8 cellular contexts compared by ENCODE assay signal in the genomic region with DNA sequence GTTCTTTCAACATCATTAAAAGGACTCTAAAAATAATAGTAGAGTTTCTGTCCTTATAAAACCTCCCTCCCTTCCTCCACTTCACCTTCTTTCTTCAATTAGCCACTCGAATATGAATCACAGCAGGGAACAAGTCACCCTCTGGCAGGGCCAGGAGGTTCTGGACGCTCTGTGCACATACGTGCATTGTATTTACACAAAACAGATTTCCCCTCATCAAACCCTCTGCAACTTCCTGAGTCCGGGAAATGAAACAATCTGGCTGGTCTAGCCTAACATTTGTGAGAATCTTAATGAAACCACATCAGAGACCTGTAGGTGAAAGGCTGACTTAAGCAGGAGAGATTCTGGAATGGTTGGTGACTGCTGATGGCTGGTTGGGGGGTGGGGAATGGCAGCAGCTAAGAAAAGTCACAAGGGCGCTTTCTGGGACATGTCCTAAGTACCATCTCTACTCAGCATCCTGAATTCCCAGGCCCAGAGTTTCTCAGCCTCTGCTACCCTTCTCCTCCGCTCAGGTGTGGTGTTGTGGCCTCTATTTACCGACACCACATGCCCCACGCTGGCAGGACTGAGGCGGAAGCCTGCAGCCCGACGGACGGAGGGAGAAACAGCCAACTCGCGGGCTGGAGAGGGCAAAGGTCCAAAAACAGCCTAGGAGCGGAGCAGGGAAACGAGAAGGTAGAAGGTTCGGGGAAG. TPM values are rescaled to one million over a fixed set of nuclear protein-coding genes. Genes with fewer than 3 reads are reported as not detected.
DNase-seq lines count a peak whose midpoint lies in the region; ATAC-seq and TF ChIP-seq lines count a peak whose summit lies in the region.

No MANE protein-coding gene starts in this region.

- H3K4me3 Mint-ChIP-seq in T-helper 17 cell, result peak overlapping the region; percentile 84

- no peak for TF ChIP-seq CTCF in neural cell (IDR thresholded peaks at IDR 0.05; ENCODE audit: poor library complexity, severe bottlenecking)

- no peak overlapping the region for H3K27ac Mint-ChIP-seq in T-helper 17 cell

- no peaks in the 10 kb centered on the region for H3K27me3 ChIP-seq in neural cell (ENCODE audit: insufficient read depth, low read depth, low read length)

- H3K36me3 Mint-ChIP-seq in T-helper 17 cell (ENCODE audit: low read depth), result peaks cover 2% of the 10 kb centered on the region

- H3K9me2 ChIP-seq in neural cell (ENCODE audit: insufficient read depth, low read length), result no peaks in the 10 kb centered on the region

- DNase-seq in activated CD4-positive, alpha-beta T cell treated with anti-CD3 and anti-CD28 coated beads for 48 hours, result peak; percentile 5
- no peak for DNase-seq in activated CD4-positive, alpha-beta T cell treated with anti-CD3 and anti-CD28 coated beads for 1 hour
- no peak for DNase-seq in T-helper 17 cell
- DNase-seq in fibroblast of gingiva (ENCODE audit: low read depth), result peak; percentile 72
- DNase-seq in NOMO-1 (lab: John Stamatoyannopoulos, UW; ENCODE audit: unreplicated experiment in 2 of 2), result no peak

- peak overlapping the region; percentile 78 for H3K27ac ChIP-seq in neural cell (ENCODE audit: low read length)

- no peak for ATAC-seq in T-helper 17 cell
- no peak for ATAC-seq in HG02642 (IDR thresholded peaks at IDR 0.05; ENCODE audit: poor library complexity, unreplicated experiment)
- ATAC-seq in HG03432 (IDR thresholded peaks at IDR 0.05; ENCODE audit: unreplicated experiment), result no peak

- H3K9ac ChIP-seq in neural cell (ENCODE audit: low read length), result peak overlapping the region; percentile 73

- TF ChIP-seq EP300 in neural cell (conservative IDR thresholded peaks at IDR 0.05; ENCODE audit: poor library complexity, severe bottlenecking), result no peak

- no peaks in the 10 kb centered on the region for H4K20me1 ChIP-seq in neural cell (ENCODE audit: insufficient read depth)

- peaks cover 25% of the 10 kb centered on the region for H3K79me2 ChIP-seq in neural cell (replicated peaks; ENCODE audit: insufficient read depth, low read length)

- no peak for TF ChIP-seq RAD21 in neural cell (conservative IDR thresholded peaks at IDR 0.05)

- no peaks in the 10 kb centered on the region for H3K36me3 ChIP-seq in neural cell (ENCODE audit: insufficient read depth, low read length)

- H3K9me3 ChIP-seq in T-helper 17 cell (ENCODE audit: control insufficient read depth, low read length, poor library complexity, severe bottlenecking) (no peaks in the 10 kb centered on the region), neural cell (ENCODE audit: low read length) (no peaks in the 10 kb centered on the region)

- H3K4me3 ChIP-seq in neural cell (ENCODE audit: low read length), result peak overlapping the region; percentile 78

- H2AFZ ChIP-seq in neural cell (ENCODE audit: low read depth, low read length), result no peak overlapping the region

- H3K4me1 Mint-ChIP-seq in T-helper 17 cell, result peaks cover 12% of the 10 kb centered on the region

- H3K4me2 ChIP-seq in neural cell (ENCODE audit: low read length), result peak overlapping the region; percentile 48

- no peaks in the 10 kb centered on the region for H3K27me3 Mint-ChIP-seq in T-helper 17 cell

- no peaks in the 10 kb centered on the region for H3F3A ChIP-seq in neural cell (ENCODE audit: insufficient read depth, low read length, poor library complexity, severe bottlenecking)

TF ChIP-seq in neural cell, 6 proteins besides CTCF, POLR2A, EP300 and RAD21:
- TF ChIP-seq MXI1 (conservative IDR thresholded peaks at IDR 0.05; ENCODE audit: poor library complexity, severe bottlenecking), result no peak
- no peak for TF ChIP-seq SMC3 (conservative IDR thresholded peaks at IDR 0.05; ENCODE audit: poor library complexity)
- TF ChIP-seq, protein P1, sequence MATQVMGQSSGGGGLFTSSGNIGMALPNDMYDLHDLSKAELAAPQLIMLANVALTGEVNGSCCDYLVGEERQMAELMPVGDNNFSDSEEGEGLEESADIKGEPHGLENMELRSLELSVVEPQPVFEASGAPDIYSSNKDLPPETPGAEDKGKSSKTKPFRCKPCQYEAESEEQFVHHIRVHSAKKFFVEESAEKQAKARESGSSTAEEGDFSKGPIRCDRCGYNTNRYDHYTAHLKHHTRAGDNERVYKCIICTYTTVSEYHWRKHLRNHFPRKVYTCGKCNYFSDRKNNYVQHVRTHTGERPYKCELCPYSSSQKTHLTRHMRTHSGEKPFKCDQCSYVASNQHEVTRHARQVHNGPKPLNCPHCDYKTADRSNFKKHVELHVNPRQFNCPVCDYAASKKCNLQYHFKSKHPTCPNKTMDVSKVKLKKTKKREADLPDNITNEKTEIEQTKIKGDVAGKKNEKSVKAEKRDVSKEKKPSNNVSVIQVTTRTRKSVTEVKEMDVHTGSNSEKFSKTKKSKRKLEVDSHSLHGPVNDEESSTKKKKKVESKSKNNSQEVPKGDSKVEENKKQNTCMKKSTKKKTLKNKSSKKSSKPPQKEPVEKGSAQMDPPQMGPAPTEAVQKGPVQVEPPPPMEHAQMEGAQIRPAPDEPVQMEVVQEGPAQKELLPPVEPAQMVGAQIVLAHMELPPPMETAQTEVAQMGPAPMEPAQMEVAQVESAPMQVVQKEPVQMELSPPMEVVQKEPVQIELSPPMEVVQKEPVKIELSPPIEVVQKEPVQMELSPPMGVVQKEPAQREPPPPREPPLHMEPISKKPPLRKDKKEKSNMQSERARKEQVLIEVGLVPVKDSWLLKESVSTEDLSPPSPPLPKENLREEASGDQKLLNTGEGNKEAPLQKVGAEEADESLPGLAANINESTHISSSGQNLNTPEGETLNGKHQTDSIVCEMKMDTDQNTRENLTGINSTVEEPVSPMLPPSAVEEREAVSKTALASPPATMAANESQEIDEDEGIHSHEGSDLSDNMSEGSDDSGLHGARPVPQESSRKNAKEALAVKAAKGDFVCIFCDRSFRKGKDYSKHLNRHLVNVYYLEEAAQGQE (IDR thresholded peaks at IDR 0.05; ENCODE audit: borderline replicate concordance), result no peak
- no peak for TF ChIP-seq EZH2 (IDR thresholded peaks at IDR 0.05; ENCODE audit: borderline replicate concordance, insufficient read depth, low read length, poor library complexity, severe bottlenecking)
- TF ChIP-seq POLR2AphosphoS5 (IDR thresholded peaks at IDR 0.05), result no peak
- TF ChIP-seq TAF1 (IDR thresholded peaks at IDR 0.05; ENCODE audit: low read depth), result no peak

RNA-seq across cellular contexts. Expression of a gene that starts 1.0 kb away (rescaled TPM):
- total RNA-seq in T-helper 17 cell, result 1 to 10 TPM; 5.0 to 5.5 TPM
- 24.9 and 30.4 TPM in 2 replicates for polyA plus RNA-seq in neural cell
- 39.1 and 39.4 TPM in 2 replicates for polyA minus RNA-seq in neural cell

Comparison
In these comparisons a context has a peak if more than half of its experiments do, and no peak if none do; other contexts are left out.
1. DNase-seq: peak in activated CD4-positive, alpha-beta T cell treated with anti-CD3 and anti-CD28 coated beads for 48 hours (single experiment) and fibroblast of gingiva (single experiment); none in activated CD4-positive, alpha-beta T cell treated with anti-CD3 and anti-CD28 coated beads for 1 hour (single experiment), T-helper 17 cell (0 of 3) and NOMO-1 (0 of 2).